ENCODE assay signal across 8 cellular contexts in the genomic region with DNA sequence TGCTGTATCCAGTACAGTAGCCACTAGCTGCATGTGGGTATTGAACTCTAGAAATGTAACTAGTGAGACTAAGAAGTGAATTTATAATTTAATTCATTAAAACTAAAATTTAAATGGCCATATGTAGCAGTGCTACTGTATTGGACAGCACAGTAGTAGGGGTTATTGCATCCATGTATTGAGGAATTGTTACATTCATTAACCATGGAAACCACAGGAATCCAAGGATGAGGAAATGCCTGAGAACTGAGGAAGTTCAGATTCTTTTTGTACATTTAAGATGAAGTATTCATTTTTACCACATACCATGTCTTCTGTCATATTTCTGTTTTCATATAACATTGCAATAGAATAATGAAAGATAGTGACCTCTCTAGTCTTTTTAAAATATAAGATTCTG. TPM values are rescaled to one million over a fixed set of nuclear protein-coding genes. Genes with fewer than 3 reads are reported as not detected.
DNase-seq lines count a peak whose midpoint lies in the region; ATAC-seq and TF ChIP-seq lines count a peak whose summit lies in the region.

No MANE protein-coding gene starts in this region.

- H3K4me3 Mint-ChIP-seq in naive thymus-derived CD8-positive, alpha-beta T cell: peak overlapping the region; percentile 90 to 100 (median 97)

- DNase-seq in MG63: no peak
- no peak for DNase-seq in breast epithelium (ENCODE audit: low spot score in 2 of 2)
- no peak for DNase-seq in naive thymus-derived CD8-positive, alpha-beta T cell
- DNase-seq in esophagus muscularis mucosa (ENCODE audit: extremely low spot score): no peak
- no peak for DNase-seq in stimulated activated CD4-positive, alpha-beta T cell treated with anti-CD3 and anti-CD28 coated beads, Interleukin-4, amount 100 ng/mL, for 4 hours
- no peak for DNase-seq in NCI-H1048 (lab: John Stamatoyannopoulos, UW)

- H3F3A ChIP-seq in DOHH2 (ENCODE audit: control insufficient read depth, insufficient read depth): peaks cover 9% of the 10 kb centered on the region

- H3K4me2 ChIP-seq in DOHH2 (ENCODE audit: low read length): peak overlapping the region; percentile 90

- no peaks in the 10 kb centered on the region for H3K9me3 Mint-ChIP-seq in naive thymus-derived CD8-positive, alpha-beta T cell

- H3K4me1 ChIP-seq in DOHH2 (ENCODE audit: control insufficient read depth, low read length): peaks cover 59% of the 10 kb centered on the region
- no peaks in the 10 kb centered on the region for H3K4me1 ChIP-seq in breast epithelium
- H3K4me1 ChIP-seq in esophagus muscularis mucosa: peaks cover 26 to 36% (median 31%) of the 10 kb centered on the region in 4 donors

- H3K36me3 ChIP-seq in DOHH2 (ENCODE audit: control insufficient read depth, low read length) (peaks cover 73% of the 10 kb centered on the region), MG63 (peaks cover 31% of the 10 kb centered on the region), breast epithelium (no peaks in the 10 kb centered on the region), esophagus muscularis mucosa (peaks cover 0 to 18% (median 10%) of the 10 kb centered on the region in 4 donors)

- TF ChIP-seq POLR2A in breast epithelium (IDR thresholded peaks at IDR 0.05) (no peak), esophagus muscularis mucosa (IDR thresholded peaks at IDR 0.05; ENCODE audit: low read depth) (no peak)

- intact Hi-C loops in breast epithelium (cut with DNase I; ENCODE audit: low total_unique reads) (no loop called here), esophagus muscularis mucosa (cut with DNase I) (loop anchor here (5.0 kb wide), 1 partner anchor 101 kb away; a partner anchor contains a TSS)

- peaks cover 85% of the 10 kb centered on the region for H3K79me2 ChIP-seq in DOHH2 (ENCODE audit: control insufficient read depth, low read length)

- peaks cover 14 to 35% (median 19%) of the 10 kb centered on the region in 3 donors for H3K36me3 Mint-ChIP-seq in naive thymus-derived CD8-positive, alpha-beta T cell

- H3K27ac ChIP-seq in DOHH2 (ENCODE audit: low read depth, low read length) (peak overlapping the region; percentile 89), breast epithelium (peak overlapping the region in 1 of 2 donors; percentile 1), esophagus muscularis mucosa (replicated peaks in 1 of 4) (no peak overlapping the region)

- H3K27me3 Mint-ChIP-seq in naive thymus-derived CD8-positive, alpha-beta T cell: no peaks in the 10 kb centered on the region

- no peaks in the 10 kb centered on the region for H3K9me2 ChIP-seq in DOHH2 (replicated peaks; ENCODE audit: control insufficient read depth, low read length)

- no peak for TF ChIP-seq CTCF in DOHH2 (IDR thresholded peaks at IDR 0.05; ENCODE audit: low read depth, low read length, poor library complexity, severe bottlenecking)
- TF ChIP-seq CTCF in breast epithelium (IDR thresholded peaks at IDR 0.05): no peak
- no peak for TF ChIP-seq CTCF in esophagus muscularis mucosa (IDR thresholded peaks at IDR 0.05)

- H3K4me3 ChIP-seq in DOHH2 (ENCODE audit: low read length): peak overlapping the region; percentile 84
- peak overlapping the region; percentile 89 for H3K4me3 ChIP-seq in MG63
- H3K4me3 ChIP-seq in breast epithelium: peak overlapping the region in 2 of 3 donors; percentile 88 to 92
- H3K4me3 ChIP-seq in esophagus muscularis mucosa: no peak overlapping the region

- H3K9me3 ChIP-seq in DOHH2 (ENCODE audit: control insufficient read depth, insufficient read depth, low read length) (no peaks in the 10 kb centered on the region; the same call in 1 of the 2 replicates), MG63 (no peaks in the 10 kb centered on the region), breast epithelium (no peaks in the 10 kb centered on the region), esophagus muscularis mucosa (no peaks in the 10 kb centered on the region)

- POLR2A ChIA-PET in naive thymus-derived CD8-positive, alpha-beta T cell (lab: Charles Lee): interaction anchor here (0.5 to 3.9 kb wide), 3 partner anchors 99 to 816 kb away, joined by 3 to 25 read pairs (median 4); a partner anchor contains a TSS

- H3K27me3 ChIP-seq in DOHH2 (ENCODE audit: control insufficient read depth, low read length) (no peaks in the 10 kb centered on the region), MG63 (no peaks in the 10 kb centered on the region), breast epithelium (no peaks in the 10 kb centered on the region), esophagus muscularis mucosa (no peaks in the 10 kb centered on the region)

- peaks cover 25 to 79% (median 61%) of the 10 kb centered on the region in 4 donors for H3K4me1 Mint-ChIP-seq in naive thymus-derived CD8-positive, alpha-beta T cell

- peak overlapping the region in 6 of 10 donors; percentile 14 to 99 (median 52) for H3K27ac Mint-ChIP-seq in naive thymus-derived CD8-positive, alpha-beta T cell

- peaks cover 39% of the 10 kb centered on the region for H4K20me1 ChIP-seq in DOHH2 (ENCODE audit: control insufficient read depth, insufficient read depth, low read depth, low read length)

- ATAC-seq in naive thymus-derived CD8-positive, alpha-beta T cell: no peak
- ATAC-seq in HG03039 (IDR thresholded peaks at IDR 0.05; ENCODE audit: unreplicated experiment): no peak

- no peak for TF ChIP-seq EP300 in esophagus muscularis mucosa (IDR thresholded peaks at IDR 0.05)

RNA-seq across cellular contexts. Expression of a gene that starts 2.6 kb away (rescaled TPM):
- 2.8 and 23.8 TPM in 2 replicates for total RNA-seq in MG63 (2014; rRNA removed; shearing (Covaris generic); ENCODE audit: low replicate concordance)
- total RNA-seq in breast epithelium (10 to 100 TPM; 11.0 to 37.9 (median 32.1) TPM), esophagus muscularis mucosa (10 to 100 TPM in 2 of 4 donors, 1 to 10 TPM in 2; 7.1 to 13.4 (median 9.9) TPM)
- total RNA-seq in naive thymus-derived CD8-positive, alpha-beta T cell: 10 to 100 TPM; 43.7 to 46.3 TPM
- 10 to 100 TPM; 53.0 to 67.7 (median 61.0) TPM for polyA plus RNA-seq in naive thymus-derived CD8-positive, alpha-beta T cell

Comparison
In these comparisons a context has a peak if more than half of its experiments do, and no peak if none do; other contexts are left out.
1. H3K4me3 ChIP-seq: peak in DOHH2 (single experiment), MG63 (single experiment) and breast epithelium (2 of 3); none in esophagus muscularis mucosa (0 of 4).